ENCODE assay signal across 8 cellular contexts in the genomic region with DNA sequence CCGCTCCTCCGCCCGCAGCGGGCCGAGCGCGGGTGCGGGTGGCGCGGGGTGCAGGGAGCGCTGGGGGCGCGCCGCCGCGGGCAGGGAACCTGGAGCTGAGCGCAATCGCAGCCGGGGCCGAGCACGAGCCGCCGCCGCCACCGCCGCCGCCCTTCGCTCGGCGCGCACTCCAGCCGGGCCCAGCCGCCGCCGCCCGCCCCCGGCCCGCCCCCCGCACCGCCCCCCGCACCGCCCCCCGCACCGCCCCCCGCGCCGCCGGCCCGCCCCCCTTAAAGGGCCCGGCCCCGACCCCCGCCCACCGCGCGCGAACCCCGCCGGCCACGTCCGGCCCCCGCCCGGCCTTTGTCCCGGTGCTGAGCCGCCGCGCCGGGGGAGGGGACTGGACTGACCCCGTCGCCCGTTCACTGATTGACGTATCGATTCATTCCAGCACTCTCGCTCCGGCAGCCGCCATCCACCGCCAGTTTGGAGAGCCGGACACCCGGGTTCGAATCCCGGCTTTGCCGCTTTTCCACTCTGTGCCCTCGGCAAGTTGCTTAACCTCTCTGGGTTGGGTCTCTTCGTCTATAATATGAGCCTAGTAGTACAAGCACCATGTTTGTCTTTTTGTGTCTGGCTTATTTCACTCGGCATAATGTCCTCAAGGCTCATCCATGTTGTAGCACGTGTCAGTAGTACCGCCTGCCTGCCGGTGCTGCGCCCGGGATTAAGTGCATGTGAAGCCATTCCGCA. TPM values are rescaled to one million over a fixed set of nuclear protein-coding genes. Genes with fewer than 3 reads are reported as not detected.
A peak's percentile ranks its signal among the peaks of the same experiment; 100 is the strongest.
DNase-seq lines count a peak whose midpoint lies in the region; ATAC-seq and TF ChIP-seq lines count a peak whose summit lies in the region.

A gene (minus strand): TSS at position 171 of the 732 bp plus-strand sequence. CDS start 173 bp downstream, outside the sequence.

- H3K36me3 ChIP-seq in A673 (ENCODE audit: insufficient read depth, low read length, poor library complexity, severe bottlenecking) = no peaks in the 10 kb centered on the region
- H3K36me3 ChIP-seq in muscle layer of colon (ENCODE audit: insufficient read depth, low read length) = no peaks in the 10 kb centered on the region
- H3K36me3 ChIP-seq in suprapubic skin = no peaks in the 10 kb centered on the region

- H3K4me3 ChIP-seq in A673 (ENCODE audit: low read depth, low read length, poor library complexity, severe bottlenecking) (peak within 1 kb of the TSS; percentile 77), muscle layer of colon (ENCODE audit: low read depth in 1 of 2, low read length in 2 of 2) (peak within 1 kb of the TSS; percentile 67 to 97), suprapubic skin (peak within 1 kb of the TSS; percentile 94)

- H3K4me1 ChIP-seq in A673 (ENCODE audit: insufficient read depth, low read length, poor library complexity, severe bottlenecking) (peaks cover 11% of the 10 kb centered on the region), muscle layer of colon (ENCODE audit: insufficient read depth, low read length) (peaks cover 47% of the 10 kb centered on the region), suprapubic skin (peaks cover 50% of the 10 kb centered on the region)

- BruUV-seq in A673 (replicated peaks; lab: Mats Ljungman, UMichigan) = no TSS peak

- CTCF ChIA-PET in A673 (lab: Charles Lee) = no interaction called here

- H3K9me3 ChIP-seq in A673 (ENCODE audit: low read depth, low read length, poor library complexity, severe bottlenecking) (no peaks in the 10 kb centered on the region), muscle layer of colon (ENCODE audit: low read length) (no peaks in the 10 kb centered on the region), suprapubic skin (no peaks in the 10 kb centered on the region)

- intact Hi-C loops in A673 (cut with micrococcal nuclease; ENCODE audit: unreplicated experiment) = no loop called here

- H3K27me3 ChIP-seq in A673 (replicated peaks; ENCODE audit: insufficient read depth, low read depth, low read length, poor library complexity) = no peaks in the 10 kb centered on the region
- no peaks in the 10 kb centered on the region for H3K27me3 ChIP-seq in muscle layer of colon (ENCODE audit: control insufficient read depth in 1 of 2, insufficient read depth in 2 of 2, low read length in 2 of 2)
- H3K27me3 ChIP-seq in suprapubic skin = no peaks in the 10 kb centered on the region

- no peak for TF ChIP-seq EP300 in suprapubic skin (IDR thresholded peaks at IDR 0.05)

- DNase-seq in A673 (ENCODE audit: low spot score) = peak; percentile 54
- DNase-seq in NCI-H226 = peak; percentile 23
- peak; percentile 47 to 58 for DNase-seq in activated T-cell treated with anti-CD3 and anti-CD28 coated beads, Interleukin-2, amount 50 U/mL, for 48 hours
- peak; percentile 56 for DNase-seq in fibroblast of gingiva (ENCODE audit: low read depth)
- peak; percentile 85 for DNase-seq in suprapubic skin (ENCODE audit: low spot score in 2 of 2)
- DNase-seq in NCI-H187 treated with DMSO at 0.1 percent for 48 hours (lab: John Stamatoyannopoulos, UW) = no peak

- H3K9ac ChIP-seq in muscle layer of colon (ENCODE audit: low read length) = peak within 1 kb of the TSS; percentile 81

- peak; percentile 51 for ATAC-seq in GM18868 (IDR thresholded peaks at IDR 0.05; ENCODE audit: unreplicated experiment)

- peak within 1 kb of the TSS; percentile 71 for H3K27ac ChIP-seq in A673 (ENCODE audit: low read depth, low read length, poor library complexity, severe bottlenecking)
- peak within 1 kb of the TSS; percentile 86 for H3K27ac ChIP-seq in muscle layer of colon (ENCODE audit: low read depth, low read length)
- H3K27ac ChIP-seq in suprapubic skin = peak within 1 kb of the TSS; percentile 95

- POLR2A ChIA-PET in A673 (lab: Charles Lee; ENCODE audit: low non-redundant PET) = no interaction called here

- TF ChIP-seq CTCF in A673 (conservative IDR thresholded peaks at IDR 0.05; ENCODE audit: low read depth, low read length) (no peak), suprapubic skin (IDR thresholded peaks at IDR 0.05) (no peak)

- 6% methylated on average over 26 of the region's 90 CpGs for WGBS in suprapubic skin

- TF ChIP-seq POLR2A in suprapubic skin (IDR thresholded peaks at IDR 0.05) = peak in 1 of 2 donors; percentile 55

RNA-seq across cellular contexts. Expression of the gene that starts here (rescaled TPM):
- total RNA-seq in A673 (2021) = 28.1 and 32.1 TPM in 2 replicates
- 10 to 100 TPM; 29.1 to 42.1 (median 31.3) TPM for total RNA-seq in suprapubic skin
